In genomic region chr1:180920702-180921101, GRCh38 we compare ENCODE assay signal across 2 cellular contexts.
TF ChIP-seq lines count a peak whose summit lies in the region.

No MANE protein-coding gene starts in this region.

TF ChIP-seq in GM23338, 12 proteins besides CTCF, POLR2A, EP300 and RAD21 (continued from another document):
- TF ChIP-seq REST (IDR thresholded peaks at IDR 0.05; ENCODE audit: unreplicated experiment) (no peak), ETS1 (IDR thresholded peaks at IDR 0.05) (no peak), EZH2phosphoT487 (IDR thresholded peaks at IDR 0.05; ENCODE audit: unreplicated experiment) (no peak), ZNF462 (CRISPR knock-in tag; IDR thresholded peaks at IDR 0.05) (no peak), EZH2 (IDR thresholded peaks at IDR 0.05; ENCODE audit: low read depth, unreplicated experiment) (no peak)

TF ChIP-seq in WTC11, 78 proteins besides CTCF, POLR2A, EP300 and RAD21 (continued from another document):
- no peak for TF ChIP-seq ARID4B (CRISPR knock-in tag; IDR thresholded peaks at IDR 0.05; ENCODE audit: borderline replicate concordance)
- no peak for TF ChIP-seq FOXJ3 (CRISPR knock-in tag; IDR thresholded peaks at IDR 0.05; ENCODE audit: borderline replicate concordance)
- no peak for TF ChIP-seq CREM (CRISPR knock-in tag; IDR thresholded peaks at IDR 0.05)
- no peak for TF ChIP-seq EMX1 (CRISPR knock-in tag; IDR thresholded peaks at IDR 0.05)
- no peak for TF ChIP-seq TEAD4 (CRISPR knock-in tag; IDR thresholded peaks at IDR 0.05)
